ENCODE assay signal across 8 cellular contexts in genomic region chr1:3625151-3625907, GRCh38. TPM values are rescaled to one million over a fixed set of nuclear protein-coding genes. Genes with fewer than 3 reads are reported as not detected.
DNase-seq lines count a peak whose midpoint lies in the region; ATAC-seq and TF ChIP-seq lines count a peak whose summit lies in the region.

No MANE protein-coding gene starts in this region.

- DNase-seq in AG20443 (ENCODE audit: low spot score): peak; percentile 56
- peak; percentile 58 for DNase-seq in epithelial cell of esophagus (ENCODE audit: low read depth)
- no peak for DNase-seq in AML-193 (lab: John Stamatoyannopoulos, UW)
- DNase-seq in posterior vena cava (ENCODE audit: low spot score): no peak

- H3K27ac ChIP-seq in HUES64 (ENCODE audit: low read depth, low read length) (no peak overlapping the region), VCaP (peak overlapping the region; percentile 86), muscle layer of duodenum (ENCODE audit: low read length) (peak overlapping the region; percentile 58)

- WGBS in HUES64: 3% methylated on average over 71 of the region's 71 CpGs

- H3K4me1 ChIP-seq in HUES64 (ENCODE audit: insufficient read depth, low read length) (no peaks in the 10 kb centered on the region; the same call in 1 of the 2 replicates), muscle layer of duodenum (ENCODE audit: control insufficient read depth in 1 of 2, insufficient read depth in 2 of 2, low read length in 2 of 2) (peaks cover 17 to 34% of the 10 kb centered on the region in 2 donors)

- TF ChIP-seq CTCF in VCaP (conservative IDR thresholded peaks at IDR 0.05): peak; percentile 24
- TF ChIP-seq CTCF in epithelial cell of esophagus (IDR thresholded peaks at IDR 0.05; ENCODE audit: insufficient read depth, low read depth, low read length, missing control alignments): peak; percentile 19

- H3K9me3 ChIP-seq in HUES64 (ENCODE audit: insufficient read depth, low read depth, low read length) (no peaks in the 10 kb centered on the region), muscle layer of duodenum (ENCODE audit: control insufficient read depth in 1 of 2, low read length in 2 of 2) (no peaks in the 10 kb centered on the region)

- ATAC-seq in GM19395 (IDR thresholded peaks at IDR 0.05; ENCODE audit: unreplicated experiment): peak; percentile 27

- H3K4me3 ChIP-seq in HUES64 (ENCODE audit: low read length) (peak overlapping the region; percentile 84), epithelial cell of esophagus (ENCODE audit: low read length) (peak overlapping the region; percentile 58), muscle layer of duodenum (ENCODE audit: low read depth in 1 of 2, low read length in 2 of 2) (peak overlapping the region; percentile 59 to 100)

- H3K36me3 ChIP-seq in HUES64 (ENCODE audit: insufficient read depth, low read length) (peaks cover 26% of the 10 kb centered on the region), muscle layer of duodenum (ENCODE audit: control insufficient read depth in 1 of 2, insufficient read depth in 2 of 2, low read length in 2 of 2) (peaks cover 13 to 32% of the 10 kb centered on the region in 2 donors)

- H3K9ac ChIP-seq in HUES64 (ENCODE audit: low read depth, low read length): peak overlapping the region; percentile 66

- intact Hi-C loops in posterior vena cava (cut with DNase I): no loop called here

- no peaks in the 10 kb centered on the region for H3K27me3 ChIP-seq in HUES64 (ENCODE audit: insufficient read depth, low read length)
- H3K27me3 ChIP-seq in muscle layer of duodenum (ENCODE audit: low read depth, low read length): no peaks in the 10 kb centered on the region

RNA-seq across cellular contexts. Expression of gene TPRG1L, which starts 0.5 kb away (rescaled TPM):
- 22.5 TPM for polyA plus RNA-seq in HUES64 (2013, experiment 1 of 2)
- 22.6 TPM for polyA plus RNA-seq in HUES64 (2013, experiment 2 of 2)
- 10 to 100 TPM; 37.5 to 45.6 TPM for total RNA-seq in posterior vena cava

RNA-seq across cellular contexts. Expression of gene MEGF6, which starts 14.0 kb away (rescaled TPM):
- polyA plus RNA-seq in HUES64 (2013, experiment 1 of 2): 5.6 TPM
- 7.3 TPM for polyA plus RNA-seq in HUES64 (2013, experiment 2 of 2)
- total RNA-seq in posterior vena cava: 100 to 1,000 TPM in 1 of 2 donors, 10 to 100 TPM in 1; 82.3 to 123 TPM

RNA-seq across cellular contexts. Expression of gene WRAP73, which starts 24.6 kb away (rescaled TPM):
- 18.2 TPM for polyA plus RNA-seq in HUES64 (2013, experiment 1 of 2)
- 18.1 TPM for polyA plus RNA-seq in HUES64 (2013, experiment 2 of 2)
- 10 to 100 TPM; 10.9 to 13.7 TPM for total RNA-seq in posterior vena cava

RNA-seq across cellular contexts. Expression of gene TP73, which starts 27.0 kb away (rescaled TPM):
- 0.65 TPM for polyA plus RNA-seq in HUES64 (2013, experiment 1 of 2)
- polyA plus RNA-seq in HUES64 (2013, experiment 2 of 2): 0.76 TPM
- total RNA-seq in posterior vena cava: not detected

Comparison
In these comparisons a context has a peak if more than half of its experiments do, and no peak if none do; other contexts are left out.
1. DNase-seq: peak in AG20443 (single experiment) and epithelial cell of esophagus (single experiment); none in AML-193 (0 of 2) and posterior vena cava (single experiment).
2. Peak in every context shown above with its lines, with median percentiles within 50 percentile points of each other: H3K4me3 ChIP-seq.